ENCODE assay signal across 11 cellular contexts in the genomic region with DNA sequence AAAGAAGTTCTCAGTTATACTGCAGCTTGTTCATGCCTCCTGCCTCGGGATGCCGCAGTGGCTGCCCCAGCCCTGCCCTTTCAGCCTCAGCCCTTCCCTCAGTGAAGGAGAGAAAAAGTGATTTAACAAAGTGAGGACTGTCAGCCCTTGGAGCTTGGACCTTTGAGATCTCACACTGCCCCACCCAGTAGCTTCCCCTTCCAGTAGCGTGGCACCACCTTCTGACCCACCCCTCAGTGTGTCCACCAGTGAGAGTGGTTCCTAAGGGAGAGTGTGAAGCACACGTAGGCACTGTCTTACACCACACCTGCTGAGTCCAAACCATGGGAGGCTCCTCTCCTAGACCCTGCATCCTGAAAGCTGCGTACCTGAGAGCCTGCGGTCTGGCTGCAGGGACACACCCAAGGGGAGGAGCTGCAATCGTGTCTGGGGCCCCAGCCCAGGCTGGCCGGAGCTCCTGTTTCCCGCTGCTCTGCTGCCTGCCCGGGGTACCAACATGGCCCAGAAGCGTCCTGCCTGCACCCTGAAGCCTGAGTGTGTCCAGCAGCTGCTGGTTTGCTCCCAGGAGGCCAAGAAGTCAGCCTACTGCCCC. TPM values are rescaled to one million over a fixed set of nuclear protein-coding genes. Genes with fewer than 3 reads are reported as not detected.
DNase-seq lines count a peak whose midpoint lies in the region; ATAC-seq and TF ChIP-seq lines count a peak whose summit lies in the region.
"Had no signal": no experiment of that assay in that cellular context is flagged by ENCODE, and none has a peak within 500 bp of the region (broad histone marks: within the 10 kb centered on the region; RNA-seq: fewer than 3 reads in every experiment).

A gene (plus strand): TSS at position 464 of the 592 bp plus-strand sequence. CDS start 33 bp downstream, at position 497.

- TF ChIP-seq CTCF in GM23338 (conservative IDR thresholded peaks at IDR 0.05; ENCODE audit: low read depth in 2 of 2): no peak
- no peak for TF ChIP-seq CTCF in heart right ventricle (IDR thresholded peaks at IDR 0.05)
- no peak for TF ChIP-seq CTCF in neutrophil (IDR thresholded peaks at IDR 0.05)

- H2AFZ ChIP-seq in GM23338: peak within 1 kb of the TSS; percentile 91

- H3K9me2 ChIP-seq in GM23338 (ENCODE audit: insufficient read depth): no peaks in the 10 kb centered on the region

- intact Hi-C loops in heart right ventricle (cut with DNase I) (loop anchor here in 1 of 10 donors (5.0 kb wide), 1 partner anchor 44 kb away; a partner anchor contains a TSS), sciatic nerve (cut with DNase I) (no loop called here)

- H3K36me3 Mint-ChIP-seq in GM23338 (ENCODE audit: low read depth): no peaks in the 10 kb centered on the region

- H3K4me3 ChIP-seq in GM23338: 0 out of 2 replicates have a peak within 1 kb of the TSS, but pooled peaks have one; percentile 32
- peak within 1 kb of the TSS in 9 of 10 donors; percentile 13 to 51 (median 41) for H3K4me3 ChIP-seq in heart right ventricle
- H3K4me3 ChIP-seq in neutrophil (ENCODE audit: low read depth in 1 of 2, low read length in 1 of 2): peak within 1 kb of the TSS; percentile 85 to 98

- H3K27me3 Mint-ChIP-seq in GM23338 (ENCODE audit: insufficient read depth, low read depth, poor library complexity): peaks cover 3% of the 10 kb centered on the region

- no peaks in the 10 kb centered on the region for H3K9me3 Mint-ChIP-seq in GM23338
- H3K9me3 Mint-ChIP-seq: neural crest cell; stimulated activated naive CD8-positive, alpha-beta T cell treated with anti-CD3 and anti-CD28 coated beads, Interleukin-15, amount 100 ng/mL, for 72 hours had no signal

- peak within 1 kb of the TSS; percentile 68 for H3K4me2 ChIP-seq in GM23338

- 18 to 28% methylated on average over 11 of the region's 11 CpGs for WGBS in heart right ventricle, 2 donors

- no peaks in the 10 kb centered on the region for H3F3A ChIP-seq in GM23338 (replicated peaks; ENCODE audit: low read depth)

- H3K27ac ChIP-seq in GM23338 (ENCODE audit: low read depth) (no peak within 1 kb of the TSS), heart right ventricle (peak within 1 kb of the TSS; percentile 60 to 85 (median 75)), neutrophil (peak within 1 kb of the TSS; percentile 98)

- ATAC-seq in GM23338 (peak; percentile 88), heart right ventricle (peak; percentile 23 to 71 (median 36)), sciatic nerve (no peak), HG02763 (IDR thresholded peaks at IDR 0.05; ENCODE audit: unreplicated experiment) (no peak)
- ATAC-seq: stimulated activated naive CD8-positive, alpha-beta T cell treated with anti-CD3 and anti-CD28 coated beads, Interleukin-15, amount 100 ng/mL, for 72 hours; T-helper 17 cell had no signal

- peaks cover 20% of the 10 kb centered on the region for H3K4me1 Mint-ChIP-seq in GM23338
- H3K4me1 Mint-ChIP-seq: neural crest cell had no signal

- no peaks in the 10 kb centered on the region for H3K27me3 ChIP-seq in GM23338 (ENCODE audit: insufficient read depth)
- peaks cover 0 to 57% (median 26%) of the 10 kb centered on the region in 7 donors for H3K27me3 ChIP-seq in heart right ventricle
- H3K27me3 ChIP-seq in neutrophil: no peaks in the 10 kb centered on the region

- H3K27ac Mint-ChIP-seq in GM23338: no peak within 1 kb of the TSS
- H3K27ac Mint-ChIP-seq: stimulated activated naive CD8-positive, alpha-beta T cell treated with anti-CD3 and anti-CD28 coated beads, Interleukin-15, amount 100 ng/mL, for 72 hours; T-helper 17 cell had no signal

- peaks cover 0 to 4% (median 0%) of the 10 kb centered on the region in 11 donors for H3K9me3 ChIP-seq in heart right ventricle
- no peaks in the 10 kb centered on the region for H3K9me3 ChIP-seq in neutrophil

- H3K36me3 ChIP-seq in GM23338 (ENCODE audit: insufficient read depth) (no peaks in the 10 kb centered on the region), heart right ventricle (no peaks in the 10 kb centered on the region), neutrophil (peaks cover 22% of the 10 kb centered on the region)

- DNase-seq in GM23338 (ENCODE audit: low spot score) (peak; percentile 54), RPMI8226 (peak; percentile 69), heart right ventricle (no peak), sciatic nerve (ENCODE audit: low spot score) (no peak), AG08395 (ENCODE audit: low spot score) (no peak), middle frontal gyrus (ENCODE audit: extremely low spot score, low spot score) (no peak)
- DNase-seq: stimulated activated naive CD8-positive, alpha-beta T cell treated with anti-CD3 and anti-CD28 coated beads, Interleukin-15, amount 100 ng/mL, for 72 hours; T-helper 17 cell had no signal

- H3K79me2 ChIP-seq in GM23338 (replicated peaks; ENCODE audit: insufficient read depth): no peaks in the 10 kb centered on the region

- peaks cover 11% of the 10 kb centered on the region; the same call in 1 of the 2 replicates for H3K4me1 ChIP-seq in GM23338 (ENCODE audit: insufficient read depth)
- peaks cover 2 to 33% (median 19%) of the 10 kb centered on the region in 9 donors for H3K4me1 ChIP-seq in heart right ventricle
- peaks cover 53 to 70% of the 10 kb centered on the region in 2 experiments for H3K4me1 ChIP-seq in neutrophil (ENCODE audit: control insufficient read depth in 1 of 2, insufficient read depth in 1 of 2, low read depth in 1 of 2, low read length in 1 of 2)

- H4K20me1 ChIP-seq in GM23338 (replicated peaks; ENCODE audit: insufficient read depth): no peaks in the 10 kb centered on the region

- peak within 1 kb of the TSS; percentile 18; the same call in 1 of the 3 replicates for H3K4me3 Mint-ChIP-seq in GM23338
- H3K4me3 Mint-ChIP-seq: neural crest cell; stimulated activated naive CD8-positive, alpha-beta T cell treated with anti-CD3 and anti-CD28 coated beads, Interleukin-15, amount 100 ng/mL, for 72 hours; T-helper 17 cell had no signal

TF ChIP-seq in GM23338, 12 proteins besides CTCF, POLR2A, EP300 and RAD21 (continues in another document):
- TF ChIP-seq ZNF114 (CRISPR knock-in tag; IDR thresholded peaks at IDR 0.05): no peak
- no peak for TF ChIP-seq EZH2phosphoT487 (IDR thresholded peaks at IDR 0.05; ENCODE audit: unreplicated experiment)
- TF ChIP-seq, protein P1, sequence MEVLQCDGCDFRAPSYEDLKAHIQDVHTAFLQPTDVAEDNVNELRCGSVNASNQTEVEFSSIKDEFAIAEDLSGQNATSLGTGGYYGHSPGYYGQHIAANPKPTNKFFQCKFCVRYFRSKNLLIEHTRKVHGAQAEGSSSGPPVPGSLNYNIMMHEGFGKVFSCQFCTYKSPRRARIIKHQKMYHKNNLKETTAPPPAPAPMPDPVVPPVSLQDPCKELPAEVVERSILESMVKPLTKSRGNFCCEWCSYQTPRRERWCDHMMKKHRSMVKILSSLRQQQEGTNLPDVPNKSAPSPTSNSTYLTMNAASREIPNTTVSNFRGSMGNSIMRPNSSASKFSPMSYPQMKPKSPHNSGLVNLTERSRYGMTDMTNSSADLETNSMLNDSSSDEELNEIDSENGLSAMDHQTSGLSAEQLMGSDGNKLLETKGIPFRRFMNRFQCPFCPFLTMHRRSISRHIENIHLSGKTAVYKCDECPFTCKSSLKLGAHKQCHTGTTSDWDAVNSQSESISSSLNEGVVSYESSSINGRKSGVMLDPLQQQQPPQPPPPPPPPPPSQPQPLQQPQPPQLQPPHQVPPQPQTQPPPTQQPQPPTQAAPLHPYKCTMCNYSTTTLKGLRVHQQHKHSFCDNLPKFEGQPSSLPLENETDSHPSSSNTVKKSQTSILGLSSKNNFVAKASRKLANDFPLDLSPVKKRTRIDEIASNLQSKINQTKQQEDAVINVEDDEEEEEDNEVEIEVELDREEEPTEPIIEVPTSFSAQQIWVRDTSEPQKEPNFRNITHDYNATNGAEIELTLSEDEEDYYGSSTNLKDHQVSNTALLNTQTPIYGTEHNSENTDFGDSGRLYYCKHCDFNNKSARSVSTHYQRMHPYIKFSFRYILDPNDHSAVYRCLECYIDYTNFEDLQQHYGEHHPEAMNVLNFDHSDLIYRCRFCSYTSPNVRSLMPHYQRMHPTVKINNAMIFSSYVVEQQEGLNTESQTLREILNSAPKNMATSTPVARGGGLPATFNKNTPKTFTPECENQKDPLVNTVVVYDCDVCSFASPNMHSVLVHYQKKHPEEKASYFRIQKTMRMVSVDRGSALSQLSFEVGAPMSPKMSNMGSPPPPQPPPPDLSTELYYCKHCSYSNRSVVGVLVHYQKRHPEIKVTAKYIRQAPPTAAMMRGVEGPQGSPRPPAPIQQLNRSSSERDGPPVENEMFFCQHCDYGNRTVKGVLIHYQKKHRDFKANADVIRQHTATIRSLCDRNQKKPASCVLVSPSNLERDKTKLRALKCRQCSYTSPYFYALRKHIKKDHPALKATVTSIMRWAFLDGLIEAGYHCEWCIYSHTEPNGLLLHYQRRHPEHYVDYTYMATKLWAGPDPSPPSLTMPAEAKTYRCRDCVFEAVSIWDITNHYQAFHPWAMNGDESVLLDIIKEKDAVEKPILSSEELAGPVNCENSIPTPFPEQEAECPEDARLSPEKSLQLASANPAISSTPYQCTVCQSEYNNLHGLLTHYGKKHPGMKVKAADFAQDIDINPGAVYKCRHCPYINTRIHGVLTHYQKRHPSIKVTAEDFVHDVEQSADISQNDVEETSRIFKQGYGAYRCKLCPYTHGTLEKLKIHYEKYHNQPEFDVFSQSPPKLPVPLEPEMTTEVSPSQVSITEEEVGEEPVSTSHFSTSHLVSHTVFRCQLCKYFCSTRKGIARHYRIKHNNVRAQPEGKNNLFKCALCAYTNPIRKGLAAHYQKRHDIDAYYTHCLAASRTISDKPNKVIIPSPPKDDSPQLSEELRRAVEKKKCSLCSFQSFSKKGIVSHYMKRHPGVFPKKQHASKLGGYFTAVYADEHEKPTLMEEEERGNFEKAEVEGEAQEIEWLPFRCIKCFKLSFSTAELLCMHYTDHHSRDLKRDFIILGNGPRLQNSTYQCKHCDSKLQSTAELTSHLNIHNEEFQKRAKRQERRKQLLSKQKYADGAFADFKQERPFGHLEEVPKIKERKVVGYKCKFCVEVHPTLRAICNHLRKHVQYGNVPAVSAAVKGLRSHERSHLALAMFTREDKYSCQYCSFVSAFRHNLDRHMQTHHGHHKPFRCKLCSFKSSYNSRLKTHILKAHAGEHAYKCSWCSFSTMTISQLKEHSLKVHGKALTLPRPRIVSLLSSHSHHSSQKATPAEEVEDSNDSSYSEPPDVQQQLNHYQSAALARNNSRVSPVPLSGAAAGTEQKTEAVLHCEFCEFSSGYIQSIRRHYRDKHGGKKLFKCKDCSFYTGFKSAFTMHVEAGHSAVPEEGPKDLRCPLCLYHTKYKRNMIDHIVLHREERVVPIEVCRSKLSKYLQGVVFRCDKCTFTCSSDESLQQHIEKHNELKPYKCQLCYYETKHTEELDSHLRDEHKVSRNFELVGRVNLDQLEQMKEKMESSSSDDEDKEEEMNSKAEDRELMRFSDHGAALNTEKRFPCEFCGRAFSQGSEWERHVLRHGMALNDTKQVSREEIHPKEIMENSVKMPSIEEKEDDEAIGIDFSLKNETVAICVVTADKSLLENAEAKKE (CRISPR knock-in tag; IDR thresholded peaks at IDR 0.05): no peak

RNA-seq across cellular contexts. Expression of the gene that starts here (rescaled TPM):
- total RNA-seq in GM23338 (2014; rRNA removed; shearing (Covaris generic)): 1.7 and 2.5 TPM in 2 replicates
- polyA plus RNA-seq in GM23338 (2016; fragmentation: Nextera tagmentation; extraction: Ambion mirVana) (13.6 and 16.4 TPM in 2 replicates), heart right ventricle (10 to 100 TPM in 1 of 2 donors, 1 to 10 TPM in 1; 5.1 to 10.3 TPM)
- total RNA-seq in heart right ventricle (1 to 10 TPM in 9 of 10 donors, under 1 TPM in 1; 0.93 to 4.3 (median 2.3) TPM), sciatic nerve (4.3 TPM)
- total RNA-seq: neural crest cell had no signal

Comparison
In these comparisons a context has a peak if more than half of its experiments do, and no peak if none do; other contexts are left out.
1. ATAC-seq: peak in GM23338 (single experiment) and heart right ventricle (8 of 8); none in sciatic nerve (single experiment) and HG02763 (single experiment).
2. DNase-seq: peak in GM23338 (single experiment) and RPMI8226 (single experiment); none in heart right ventricle (0 of 2), sciatic nerve (single experiment), AG08395 (single experiment) and middle frontal gyrus (single experiment).
3. H3K4me3 ChIP-seq: peak in every context shown above with its lines; median percentile 92 in neutrophil; 41 in heart right ventricle; 32 in GM23338.